1 cellular context compared by ENCODE assay signal in genomic region chr9:131492070-131492469, GRCh38.
TF ChIP-seq lines count a peak whose summit lies in the region.

No MANE protein-coding gene starts in this region.

TF ChIP-seq in HEK293, 187 proteins besides CTCF, POLR2A, EP300 and RAD21 (continued from another document):
- no peak for TF ChIP-seq ZNF148 (tag by site-specific recombination; IDR thresholded peaks at IDR 0.05; ENCODE audit: borderline replicate concordance)
TF ChIP-seq in HEK293: peak in this region for 0.
